8 cellular contexts compared by ENCODE assay signal in the genomic region with DNA sequence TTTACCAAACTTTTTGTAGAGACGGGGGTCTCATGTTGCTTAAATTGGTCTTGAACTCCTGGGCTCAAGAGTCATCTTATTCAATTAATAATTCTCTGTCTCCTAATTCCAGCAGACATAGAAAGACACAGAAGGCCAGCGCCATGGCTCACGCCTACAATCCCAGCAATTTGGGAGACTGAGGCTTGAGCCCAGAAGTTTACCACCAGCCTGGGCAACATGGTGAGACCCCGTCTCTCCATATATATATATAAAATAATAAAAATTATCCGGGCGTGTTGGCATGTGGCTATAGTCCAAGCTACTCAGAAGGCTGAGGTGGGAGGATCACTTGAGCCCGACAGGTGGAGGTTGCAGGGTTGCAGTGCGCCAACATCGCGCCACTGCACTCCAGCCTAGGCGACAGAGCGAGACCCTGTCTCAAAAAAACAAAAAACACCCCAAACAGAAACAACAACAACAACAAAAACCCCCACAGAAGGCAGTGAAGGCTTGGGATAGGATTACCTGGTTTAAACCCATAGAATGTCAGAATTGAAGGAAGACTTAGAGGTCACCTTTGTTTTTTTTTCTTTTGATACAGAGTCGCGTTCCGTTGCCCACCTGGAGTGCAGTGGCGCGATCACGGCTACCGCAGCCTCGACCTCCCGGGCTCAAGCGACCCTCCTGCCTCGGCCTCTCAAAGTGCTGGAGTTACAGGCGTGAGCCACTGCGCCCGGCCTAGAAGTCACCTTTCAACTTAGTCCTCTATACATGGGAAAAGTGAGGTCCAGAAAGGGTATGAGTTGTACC. TPM values are rescaled to one million over a fixed set of nuclear protein-coding genes. Genes with fewer than 3 reads are reported as not detected.
DNase-seq lines count a peak whose midpoint lies in the region; ATAC-seq and TF ChIP-seq lines count a peak whose summit lies in the region.

No MANE protein-coding gene starts in this region.

- H3K4me2 ChIP-seq in Karpas-422 (ENCODE audit: low read depth, low read length, poor library complexity, severe bottlenecking), result peak overlapping the region; percentile 90
- peak overlapping the region; percentile 83 for H3K4me2 ChIP-seq in neural cell (ENCODE audit: low read length)

- H3K4me3 ChIP-seq in Karpas-422 (ENCODE audit: low read length), result peak overlapping the region; percentile 95
- H3K4me3 ChIP-seq in ectodermal cell (ENCODE audit: insufficient read depth, low read depth, low read length), result peak overlapping the region; percentile 97
- peak overlapping the region; percentile 93 for H3K4me3 ChIP-seq in neural cell (ENCODE audit: low read length)

- DNase-seq in Karpas-422 (no peak), inferior parietal cortex (ENCODE audit: extremely low spot score) (no peak), NCI-H526 treated with DMSO at 0.1 percent for 48 hours (lab: John Stamatoyannopoulos, UW) (no peak), NCI-H1436 treated with DMSO at 0.1 percent for 48 hours (lab: John Stamatoyannopoulos, UW) (no peak)

- 22% methylated on average over 25 of the region's 26 CpGs for WGBS in ectodermal cell, 2 experiments

- peaks cover 45% of the 10 kb centered on the region for H3K79me2 ChIP-seq in Karpas-422 (ENCODE audit: low read length)
- H3K79me2 ChIP-seq in neural cell (replicated peaks; ENCODE audit: insufficient read depth, low read length), result peaks cover 37% of the 10 kb centered on the region

- H3K27ac ChIP-seq in Karpas-422 (ENCODE audit: low read length), result no peak overlapping the region
- H3K27ac ChIP-seq in ectodermal cell (ENCODE audit: insufficient read depth, low read depth, low read length, poor library complexity, severe bottlenecking), result peak overlapping the region; percentile 85
- H3K27ac ChIP-seq in neural cell (ENCODE audit: low read length), result peak overlapping the region; percentile 97

- peaks cover 8% of the 10 kb centered on the region for H3F3A ChIP-seq in neural cell (ENCODE audit: insufficient read depth, low read length, poor library complexity, severe bottlenecking)

- TF ChIP-seq CTCF in neural cell (IDR thresholded peaks at IDR 0.05; ENCODE audit: poor library complexity, severe bottlenecking), result no peak

- H3K27me3 ChIP-seq in Karpas-422 (ENCODE audit: low read length) (no peaks in the 10 kb centered on the region), ectodermal cell (ENCODE audit: control insufficient read depth, insufficient read depth, low read length, poor library complexity, severe bottlenecking) (no peaks in the 10 kb centered on the region), neural cell (ENCODE audit: insufficient read depth, low read depth, low read length) (no peaks in the 10 kb centered on the region)

- H3K4me1 ChIP-seq in Karpas-422 (ENCODE audit: low read length) (peaks cover 16% of the 10 kb centered on the region), ectodermal cell (ENCODE audit: control insufficient read depth, insufficient read depth, low read length) (no peaks in the 10 kb centered on the region)

- H3K36me3 ChIP-seq in Karpas-422 (ENCODE audit: insufficient read depth, low read length) (no peaks in the 10 kb centered on the region), ectodermal cell (ENCODE audit: control insufficient read depth, insufficient read depth, low read length) (no peaks in the 10 kb centered on the region), neural cell (ENCODE audit: insufficient read depth, low read length) (no peaks in the 10 kb centered on the region)

- H3K9me2 ChIP-seq in Karpas-422 (replicated peaks; ENCODE audit: insufficient read depth, low read length) (no peaks in the 10 kb centered on the region), neural cell (ENCODE audit: insufficient read depth, low read length) (no peaks in the 10 kb centered on the region)

- no peak for TF ChIP-seq EP300 in neural cell (conservative IDR thresholded peaks at IDR 0.05; ENCODE audit: poor library complexity, severe bottlenecking)

- no peak for TF ChIP-seq RAD21 in neural cell (conservative IDR thresholded peaks at IDR 0.05)

- no peaks in the 10 kb centered on the region for H3K9me3 ChIP-seq in Karpas-422 (ENCODE audit: low read length)
- H3K9me3 ChIP-seq in ectodermal cell (ENCODE audit: control insufficient read depth, low read length), result no peaks in the 10 kb centered on the region
- no peaks in the 10 kb centered on the region for H3K9me3 ChIP-seq in neural cell (ENCODE audit: low read length)

- ATAC-seq in GM18511 (IDR thresholded peaks at IDR 0.05; ENCODE audit: unreplicated experiment), result peak; percentile 27
- ATAC-seq in GM21447 (IDR thresholded peaks at IDR 0.05; ENCODE audit: unreplicated experiment), result no peak

- H4K20me1 ChIP-seq in Karpas-422 (ENCODE audit: insufficient read depth, low read depth, low read length), result no peaks in the 10 kb centered on the region
- H4K20me1 ChIP-seq in neural cell (ENCODE audit: insufficient read depth), result no peaks in the 10 kb centered on the region

- H3K9ac ChIP-seq in Karpas-422 (ENCODE audit: low read length), result peak overlapping the region; percentile 85
- peak overlapping the region; percentile 96 for H3K9ac ChIP-seq in neural cell (ENCODE audit: low read length)

- H2AFZ ChIP-seq in Karpas-422 (ENCODE audit: low read length) (peak overlapping the region; percentile 97), neural cell (ENCODE audit: low read depth, low read length) (peak overlapping the region; percentile 99)

TF ChIP-seq in neural cell, 6 proteins besides CTCF, POLR2A, EP300 and RAD21:
- TF ChIP-seq SMC3 (conservative IDR thresholded peaks at IDR 0.05; ENCODE audit: poor library complexity), result no peak
- TF ChIP-seq POLR2AphosphoS5 (IDR thresholded peaks at IDR 0.05), result no peak
- no peak for TF ChIP-seq MXI1 (conservative IDR thresholded peaks at IDR 0.05; ENCODE audit: poor library complexity, severe bottlenecking)
- no peak for TF ChIP-seq EZH2 (IDR thresholded peaks at IDR 0.05; ENCODE audit: borderline replicate concordance, insufficient read depth, low read length, poor library complexity, severe bottlenecking)
- no peak for TF ChIP-seq TAF1 (IDR thresholded peaks at IDR 0.05; ENCODE audit: low read depth)
- TF ChIP-seq, protein P1, sequence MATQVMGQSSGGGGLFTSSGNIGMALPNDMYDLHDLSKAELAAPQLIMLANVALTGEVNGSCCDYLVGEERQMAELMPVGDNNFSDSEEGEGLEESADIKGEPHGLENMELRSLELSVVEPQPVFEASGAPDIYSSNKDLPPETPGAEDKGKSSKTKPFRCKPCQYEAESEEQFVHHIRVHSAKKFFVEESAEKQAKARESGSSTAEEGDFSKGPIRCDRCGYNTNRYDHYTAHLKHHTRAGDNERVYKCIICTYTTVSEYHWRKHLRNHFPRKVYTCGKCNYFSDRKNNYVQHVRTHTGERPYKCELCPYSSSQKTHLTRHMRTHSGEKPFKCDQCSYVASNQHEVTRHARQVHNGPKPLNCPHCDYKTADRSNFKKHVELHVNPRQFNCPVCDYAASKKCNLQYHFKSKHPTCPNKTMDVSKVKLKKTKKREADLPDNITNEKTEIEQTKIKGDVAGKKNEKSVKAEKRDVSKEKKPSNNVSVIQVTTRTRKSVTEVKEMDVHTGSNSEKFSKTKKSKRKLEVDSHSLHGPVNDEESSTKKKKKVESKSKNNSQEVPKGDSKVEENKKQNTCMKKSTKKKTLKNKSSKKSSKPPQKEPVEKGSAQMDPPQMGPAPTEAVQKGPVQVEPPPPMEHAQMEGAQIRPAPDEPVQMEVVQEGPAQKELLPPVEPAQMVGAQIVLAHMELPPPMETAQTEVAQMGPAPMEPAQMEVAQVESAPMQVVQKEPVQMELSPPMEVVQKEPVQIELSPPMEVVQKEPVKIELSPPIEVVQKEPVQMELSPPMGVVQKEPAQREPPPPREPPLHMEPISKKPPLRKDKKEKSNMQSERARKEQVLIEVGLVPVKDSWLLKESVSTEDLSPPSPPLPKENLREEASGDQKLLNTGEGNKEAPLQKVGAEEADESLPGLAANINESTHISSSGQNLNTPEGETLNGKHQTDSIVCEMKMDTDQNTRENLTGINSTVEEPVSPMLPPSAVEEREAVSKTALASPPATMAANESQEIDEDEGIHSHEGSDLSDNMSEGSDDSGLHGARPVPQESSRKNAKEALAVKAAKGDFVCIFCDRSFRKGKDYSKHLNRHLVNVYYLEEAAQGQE (IDR thresholded peaks at IDR 0.05; ENCODE audit: borderline replicate concordance), result no peak

RNA-seq across cellular contexts. Expression of a gene that starts 0.7 kb away (rescaled TPM):
- total RNA-seq in Karpas-422 (2014; rRNA removed; shearing (Covaris generic); ENCODE audit: low replicate concordance), result 18.3 and 22.6 TPM in 2 replicates
- polyA plus RNA-seq in ectodermal cell (2013, experiment 1 of 4), result 39.4 TPM
- polyA plus RNA-seq in ectodermal cell (2013, experiment 2 of 4), result 36.2 TPM
- polyA plus RNA-seq in ectodermal cell (2013, experiment 3 of 4), result 31.1 TPM
- polyA plus RNA-seq in ectodermal cell (2013, experiment 4 of 4), result 34.8 TPM
- polyA plus RNA-seq in neural cell, result 33.2 and 35.1 TPM in 2 replicates
- 40.9 and 43.8 TPM in 2 replicates for polyA minus RNA-seq in neural cell

RNA-seq across cellular contexts. Expression of a gene that starts 51.6 kb away (rescaled TPM):
- total RNA-seq in Karpas-422 (2014; rRNA removed; shearing (Covaris generic); ENCODE audit: low replicate concordance), result 56.7 and 86.3 TPM in 2 replicates
- polyA plus RNA-seq in ectodermal cell (2013, experiment 1 of 4), result 45.7 TPM
- polyA plus RNA-seq in ectodermal cell (2013, experiment 2 of 4), result 42.3 TPM
- polyA plus RNA-seq in ectodermal cell (2013, experiment 3 of 4), result 33.8 TPM
- polyA plus RNA-seq in ectodermal cell (2013, experiment 4 of 4), result 38.9 TPM
- polyA plus RNA-seq in neural cell, result 37.5 and 37.7 TPM in 2 replicates
- polyA minus RNA-seq in neural cell, result 31.9 and 37.4 TPM in 2 replicates
